ENCODE assay signal across 1 cellular context in genomic region chr20:50003253-50003656, GRCh38.
TF ChIP-seq lines count a peak whose summit lies in the region.

No MANE protein-coding gene starts in this region.

TF ChIP-seq in K562, 482 proteins besides CTCF, POLR2A, EP300 and RAD21 (continued from another document and continues in another):
- TF ChIP-seq THAP12 (CRISPR knock-in tag; IDR thresholded peaks at IDR 0.05) (no peak), MED1 (CRISPR knock-in tag; IDR thresholded peaks at IDR 0.05; ENCODE audit: borderline replicate concordance) (no peak), ZNF398 (CRISPR knock-in tag; IDR thresholded peaks at IDR 0.05) (no peak), ZKSCAN1 (IDR thresholded peaks at IDR 0.05; ENCODE audit: low read depth, low read length) (no peak), NFE2 (IDR thresholded peaks at IDR 0.05; ENCODE audit: low read depth) (no peak), ZNF639 (CRISPR knock-in tag; conservative IDR thresholded peaks at IDR 0.05 in 1 of 2, IDR thresholded peaks at IDR 0.05 in 1 of 2) (no peak), CBX1 (IDR thresholded peaks at IDR 0.05; ENCODE audit: low read depth) (no peak), GATAD2B (IDR thresholded peaks at IDR 0.05; ENCODE audit: borderline replicate concordance) (no peak), ZNF77 (CRISPR knock-in tag; IDR thresholded peaks at IDR 0.05) (no peak), HNRNPL (IDR thresholded peaks at IDR 0.05; ENCODE audit: low read depth, low read length) (no peak), CREBBP (IDR thresholded peaks at IDR 0.05; ENCODE audit: low read depth, low read length) (no peak), ZNF280B (CRISPR knock-in tag; IDR thresholded peaks at IDR 0.05) (no peak), MLLT1 (IDR thresholded peaks at IDR 0.05) (no peak), TCF15 (CRISPR knock-in tag; IDR thresholded peaks at IDR 0.05) (no peak), ZNF449 (CRISPR knock-in tag; IDR thresholded peaks at IDR 0.05) (no peak), ZNF184 (CRISPR knock-in tag; IDR thresholded peaks at IDR 0.05) (no peak), TOE1 (IDR thresholded peaks at IDR 0.05; ENCODE audit: borderline replicate concordance) (peak; percentile 67; the same call in 1 of the 2 replicates), TOE1 (CRISPR knock-in tag; IDR thresholded peaks at IDR 0.05; ENCODE audit: borderline replicate concordance, low read depth) (no peak), SP1 (CRISPR knock-in tag; IDR thresholded peaks at IDR 0.05) (no peak), SMARCA4 (IDR thresholded peaks at IDR 0.05) (peak; percentile 54; the same call in 1 of the 2 replicates), PTBP1 (IDR thresholded peaks at IDR 0.05; ENCODE audit: low read depth, low read length) (no peak), RUNX1 (IDR thresholded peaks at IDR 0.05; ENCODE audit: low read depth) (no peak), NFATC3 (IDR thresholded peaks at IDR 0.05) (no peak), NEUROD1 (IDR thresholded peaks at IDR 0.05; ENCODE audit: borderline replicate concordance, low read depth, low read length, partially characterized antibody) (no peak), E4F1 (CRISPR knock-in tag; IDR thresholded peaks at IDR 0.05; ENCODE audit: borderline replicate concordance) (no peak), PRMT5 (CRISPR knock-in tag; IDR thresholded peaks at IDR 0.05) (no peak), ZNF175 (CRISPR knock-in tag; IDR thresholded peaks at IDR 0.05; ENCODE audit: low read depth) (peak; percentile 65; the same call in 1 of the 2 replicates), MYC (IDR thresholded peaks at IDR 0.05; ENCODE audit: low read depth, low read length) (peak; percentile 69; the same call in 1 of the 2 replicates), MYC (CRISPR knock-in tag; IDR thresholded peaks at IDR 0.05; ENCODE audit: borderline replicate concordance, low read depth) (no peak), SMAD4 (CRISPR knock-in tag; conservative IDR thresholded peaks at IDR 0.05) (peak; percentile 41), PHF21A (IDR thresholded peaks at IDR 0.05; ENCODE audit: borderline replicate concordance, low read depth) (no peak), NBN (IDR thresholded peaks at IDR 0.05; ENCODE audit: low read depth) (no peak), MCM2 (IDR thresholded peaks at IDR 0.05; ENCODE audit: low read depth) (no peak), ID3 (CRISPR knock-in tag; IDR thresholded peaks at IDR 0.05) (no peak), ID3 (tag; IDR thresholded peaks at IDR 0.05) (no peak), CEBPG (CRISPR knock-in tag; IDR thresholded peaks at IDR 0.05) (peak; percentile 94), CEBPG (tag; conservative IDR thresholded peaks at IDR 0.05 in 1 of 2, IDR thresholded peaks at IDR 0.05 in 1 of 2) (peak; percentile 99)
